ENCODE assay signal across 20 cellular contexts in genomic region chr4:8410066-8410600, GRCh38. TPM values are rescaled to one million over a fixed set of nuclear protein-coding genes. Genes with fewer than 3 reads are reported as not detected.
DNase-seq lines count a peak whose midpoint lies in the region; ATAC-seq and TF ChIP-seq lines count a peak whose summit lies in the region.
"Had no signal": no experiment of that assay in that cellular context is flagged by ENCODE, and none has a peak within 500 bp of the region (broad histone marks: within the 10 kb centered on the region; RNA-seq: fewer than 3 reads in every experiment).

No MANE protein-coding gene starts in this region.

- no peak overlapping the region for H3K4me3 ChIP-seq in BLaER1 treated with 17β-estradiol and CSF1 and Interleukin-3, amounts not matched to agents 10 nM and 100 nM
- no peak overlapping the region for H3K4me3 ChIP-seq in IMR-90 (ENCODE audit: insufficient read depth, low read depth, low read length)
- H3K4me3 ChIP-seq: body of pancreas, HAP-1, skin epidermis, uterus had no signal

- H3K4me3 Mint-ChIP-seq in endothelial cell (ENCODE audit: unreplicated experiment) = no peak overlapping the region
- H3K4me3 Mint-ChIP-seq: activated CD4-positive, alpha-beta memory T cell treated with anti-CD3 and anti-CD28 coated beads, Interleukin-2, amount 10 ng/mL, durations not matched to agents 7 days and 5 days; activated naive CD4-positive, alpha-beta T cell treated with anti-CD3 and anti-CD28 coated beads for 36 hours; activated T-helper 1 cell treated with anti-CD3 and anti-CD28 coated beads, Interleukin-12 subunit alpha, Interleukin-12 subunit beta, Interleukin-2, Interleukin-4 antibody, amounts not matched to agents 30 ng/mL and 10 ng/mL and 1 ng/mL, durations not matched to agents 14 hours and 24 hours and 36 hours; stimulated activated naive B cell treated with anti-CD40 and anti-IgM and Interleukin-4, amounts not matched to agents 10 μg/mL and 1 μg/mL and 100 μg/mL, for 72 hours; T-helper 2 cell treated with Interferon-gamma antibody and Interleukin-4, amounts not matched to agents 5 μg/mL and 100 μg/mL, for 36 hours had no signal

- H3K79me1 ChIP-seq in IMR-90 (ENCODE audit: low read depth in 1 of 2, low read length in 2 of 2) = 0 out of 4 replicates have a peak, but pooled peaks cover 0 to 4% of the 10 kb centered on the region in 2 experiments

- peaks cover 29 to 51% (median 47%) of the 10 kb centered on the region in 10 experiments for H3K4me1 ChIP-seq in BLaER1 treated with 17β-estradiol and CSF1 and Interleukin-3, amounts not matched to agents 10 nM and 100 nM
- no peaks in the 10 kb centered on the region for H3K4me1 ChIP-seq in IMR-90 (ENCODE audit: control insufficient read depth, insufficient read depth, low read length)
- H3K4me1 ChIP-seq: body of pancreas, uterus had no signal

- dilution Hi-C loops in IMR-90 (cut with HindIII; ENCODE audit: low sequenced_read_pairs, unreplicated experiment) = no loop called here

- POLR2A ChIA-PET in IMR-90 (lab: Charles Lee; ENCODE audit: unreplicated experiment) = no interaction called here

- H3K4me2 ChIP-seq in BLaER1 treated with 17β-estradiol and CSF1 and Interleukin-3, amounts not matched to agents 10 nM and 100 nM = peak overlapping the region; percentile 72 to 91 (median 77)
- H3K4me2 ChIP-seq in IMR-90 (ENCODE audit: low read depth, low read length) = no peak overlapping the region

- peaks cover 3% of the 10 kb centered on the region; the same call in 1 of the 2 replicates for H3K9me1 ChIP-seq in IMR-90 (ENCODE audit: insufficient read depth, low read length)

- H3K9me3 ChIP-seq in BLaER1 treated with 17β-estradiol and CSF1 and Interleukin-3, amounts not matched to agents 10 nM and 100 nM (replicated peaks in 1 of 11) = peaks cover 7 to 18% (median 16%) of the 10 kb centered on the region in 11 experiments; a peak in 20 of 22 replicates
- no peaks in the 10 kb centered on the region for H3K9me3 ChIP-seq in IMR-90 (ENCODE audit: control insufficient read depth, insufficient read depth, low read length)
- H3K9me3 ChIP-seq: body of pancreas, HAP-1, uterus had no signal

- no peak overlapping the region for H3K9ac ChIP-seq in BLaER1 treated with 17β-estradiol and CSF1 and Interleukin-3, amounts not matched to agents 10 nM and 100 nM
- H3K9ac ChIP-seq in IMR-90 (ENCODE audit: low read depth, low read length) = no peak overlapping the region

- peaks cover 3% of the 10 kb centered on the region for H3K4me1 Mint-ChIP-seq in endothelial cell (ENCODE audit: unreplicated experiment)

- ATAC-seq in IMR-90 (ENCODE audit: low read depth) = no peak
- no peak for ATAC-seq in GM21360 (IDR thresholded peaks at IDR 0.05; ENCODE audit: unreplicated experiment)

- in situ Hi-C loops in IMR-90 (cut with MboI; ENCODE audit: low sequenced_read_pairs) = no loop called here

- H3K36me3 Mint-ChIP-seq in endothelial cell (ENCODE audit: low read depth, unreplicated experiment) = peaks cover 54% of the 10 kb centered on the region

- peaks cover 28 to 59% (median 44%) of the 10 kb centered on the region in 11 experiments for H3K36me3 ChIP-seq in BLaER1 treated with 17β-estradiol and CSF1 and Interleukin-3, amounts not matched to agents 10 nM and 100 nM
- peaks cover 35% of the 10 kb centered on the region for H3K36me3 ChIP-seq in IMR-90 (ENCODE audit: control insufficient read depth, insufficient read depth, low read length)
- H3K36me3 ChIP-seq: HAP-1, uterus had no signal

- intact Hi-C loops in IMR-90 (cut with micrococcal nuclease) = no loop called here
- intact Hi-C loops in posterior vena cava (cut with DNase I) = no loop called here

- TF ChIP-seq CTCF in IMR-90 (conservative IDR thresholded peaks at IDR 0.05; ENCODE audit: low read depth, low read length) (no peak), endothelial cell (IDR thresholded peaks at IDR 0.05; ENCODE audit: unreplicated experiment) (no peak)

- no peak overlapping the region for H3K14ac ChIP-seq in IMR-90 (replicated peaks; ENCODE audit: low read depth, low read length)

- H3K27ac ChIP-seq in BLaER1 treated with 17β-estradiol and CSF1 and Interleukin-3, amounts not matched to agents 10 nM and 100 nM = no peak overlapping the region
- H3K27ac ChIP-seq in IMR-90 (ENCODE audit: insufficient read depth, low read length) = no peak overlapping the region
- H3K27ac ChIP-seq: body of pancreas, uterus had no signal

- no peak overlapping the region for H4K8ac ChIP-seq in IMR-90 (ENCODE audit: low read depth in 2 of 2, low read length in 2 of 2)

- no peak for TF ChIP-seq RAD21 in IMR-90 (IDR thresholded peaks at IDR 0.05; ENCODE audit: low read length)

- H3K27ac Mint-ChIP-seq in endothelial cell (ENCODE audit: unreplicated experiment) = peak overlapping the region; percentile 30
- H3K27ac Mint-ChIP-seq: stimulated activated naive B cell treated with anti-CD40 and anti-IgM and Interleukin-4, amounts not matched to agents 10 μg/mL and 1 μg/mL and 100 μg/mL, for 72 hours had no signal

- TF ChIP-seq POLR2A in IMR-90 (IDR thresholded peaks at IDR 0.05; ENCODE audit: low read depth, low read length) = no peak

- H2BK120ac ChIP-seq in IMR-90 (ENCODE audit: low read depth, low read length) = no peak overlapping the region

- no peak overlapping the region for H3K4ac ChIP-seq in IMR-90 (ENCODE audit: low read depth, low read length)

- peaks cover 0 to 56% (median 20%) of the 10 kb centered on the region in 11 experiments; a peak in 14 of 22 replicates for H4K20me1 ChIP-seq in BLaER1 treated with 17β-estradiol and CSF1 and Interleukin-3, amounts not matched to agents 10 nM and 100 nM
- H4K20me1 ChIP-seq in IMR-90 (ENCODE audit: insufficient read depth, low read length) = no peaks in the 10 kb centered on the region

- H2BK5ac ChIP-seq in IMR-90 (ENCODE audit: low read depth, low read length, poor library complexity, severe bottlenecking) = no peak overlapping the region

- DNase-seq in IMR-90 = no peak
- no peak for DNase-seq in endothelial cell (ENCODE audit: low spot score)
- DNase-seq in posterior vena cava (ENCODE audit: low spot score) = peak; percentile 72
- no peak for DNase-seq in activated naive CD4-positive, alpha-beta T cell (lab: John Stamatoyannopoulos, UW)
- no peak for DNase-seq in NCI-H2171 treated with DMSO at 0.1 percent for 48 hours (lab: John Stamatoyannopoulos, UW)
- DNase-seq in NK-92 (lab: John Stamatoyannopoulos, UW; ENCODE audit: unreplicated experiment) = no peak
- DNase-seq: activated CD4-positive, alpha-beta T cell treated with anti-CD3 and anti-CD28 coated beads for 1 hour; activated naive CD4-positive, alpha-beta T cell treated with anti-CD3 and anti-CD28 coated beads for 36 hours; NCI-H1436; NCI-H2081 treated with DMSO at 0.1 percent for 48 hours had no signal

- H4K91ac ChIP-seq in IMR-90 (ENCODE audit: insufficient read depth, low read depth, low read length) = no peak overlapping the region

- BruUV-seq in IMR-90 (replicated peaks; lab: Mats Ljungman, UMichigan) = no TSS peak

- H3K9me3 Mint-ChIP-seq in endothelial cell (ENCODE audit: unreplicated experiment) = no peaks in the 10 kb centered on the region
- H3K9me3 Mint-ChIP-seq: activated CD4-positive, alpha-beta memory T cell treated with anti-CD3 and anti-CD28 coated beads, Interleukin-2, amount 10 ng/mL, durations not matched to agents 7 days and 5 days; activated naive CD4-positive, alpha-beta T cell treated with anti-CD3 and anti-CD28 coated beads for 36 hours; activated T-helper 1 cell treated with anti-CD3 and anti-CD28 coated beads, Interleukin-12 subunit alpha, Interleukin-12 subunit beta, Interleukin-2, Interleukin-4 antibody, amounts not matched to agents 30 ng/mL and 10 ng/mL and 1 ng/mL, durations not matched to agents 14 hours and 24 hours and 36 hours; stimulated activated naive B cell treated with anti-CD40 and anti-IgM and Interleukin-4, amounts not matched to agents 10 μg/mL and 1 μg/mL and 100 μg/mL, for 72 hours; T-helper 2 cell treated with Interferon-gamma antibody and Interleukin-4, amounts not matched to agents 5 μg/mL and 100 μg/mL, for 36 hours had no signal

- H3K27me3 Mint-ChIP-seq in endothelial cell (ENCODE audit: unreplicated experiment) = peaks cover 13% of the 10 kb centered on the region
- H3K27me3 Mint-ChIP-seq: activated CD4-positive, alpha-beta memory T cell treated with anti-CD3 and anti-CD28 coated beads, Interleukin-2, amount 10 ng/mL, durations not matched to agents 7 days and 5 days; stimulated activated naive B cell treated with anti-CD40 and anti-IgM and Interleukin-4, amounts not matched to agents 10 μg/mL and 1 μg/mL and 100 μg/mL, for 72 hours had no signal

- CTCF ChIA-PET in IMR-90 (lab: Yijun Ruan, JAX) = interaction anchor here (0.9 to 2.0 kb wide), 2 partner anchors 143 to 168 kb away, joined by 3 to 6 read pairs; no protein-coding TSS in a partner anchor

- no peak overlapping the region for H2BK15ac ChIP-seq in IMR-90 (ENCODE audit: low read depth, low read length)

- H4K5ac ChIP-seq in IMR-90 (ENCODE audit: low read depth, low read length) = no peak overlapping the region

- no peak overlapping the region for H3K18ac ChIP-seq in IMR-90 (ENCODE audit: low read depth, low read length)

- no peak overlapping the region for H2AFZ ChIP-seq in IMR-90 (replicated peaks; ENCODE audit: low read length, poor library complexity)

- no peak overlapping the region for H3K23ac ChIP-seq in IMR-90 (ENCODE audit: low read depth, low read length)

- no peak overlapping the region for H2AK5ac ChIP-seq in IMR-90 (ENCODE audit: low read depth, low read length)

- WGBS in IMR-90 (ENCODE audit: extremely low coverage in 2 of 2, insufficient read length in 1 of 2), 2 experiments = 100% methylated on average over 1 of the region's 9 CpGs; no CpG with 5 or more reads in 1 of the 2 experiments

- H3K56ac ChIP-seq in IMR-90 (ENCODE audit: extremely low read depth, insufficient read depth, low read length) = no peak overlapping the region

- H2BK20ac ChIP-seq in IMR-90 (ENCODE audit: low read depth, low read length) = no peak overlapping the region

- peak overlapping the region; percentile 68 for H2AK9ac ChIP-seq in IMR-90 (replicated peaks; ENCODE audit: low read depth, low read length, poor library complexity)

- H3K27me3 ChIP-seq in BLaER1 treated with 17β-estradiol and CSF1 and Interleukin-3, amounts not matched to agents 10 nM and 100 nM = no peaks in the 10 kb centered on the region
- H3K27me3 ChIP-seq in IMR-90 (ENCODE audit: control insufficient read depth, insufficient read depth, low read length) = no peaks in the 10 kb centered on the region
- H3K27me3 ChIP-seq: body of pancreas, uterus had no signal

RNA-seq across cellular contexts. Expression of gene ACOX3, which starts 30.4 kb away (rescaled TPM):
- 24.2 and 25.8 TPM in 2 replicates for total RNA-seq in IMR-90 (2012; rRNA removed)
- polyA plus RNA-seq in IMR-90 (2012; rRNA removed) = 13.2 and 15.2 TPM in 2 replicates
- 8.9 and 9.6 TPM in 2 replicates for polyA plus RNA-seq in IMR-90 (2012; cell fraction: cytosol; rRNA removed)
- polyA plus RNA-seq in IMR-90 (2012; cell fraction: nucleus; rRNA removed; ENCODE audit: low replicate concordance) = 18.2 and 21.1 TPM in 2 replicates
- total RNA-seq in endothelial cell (ENCODE audit: unreplicated experiment) = 44.1 TPM
- total RNA-seq in posterior vena cava = 10 to 100 TPM; 29.7 to 36.8 TPM

RNA-seq across cellular contexts. Expression of gene TRMT44, which starts 30.4 kb away (rescaled TPM):
- 7.3 and 9.7 TPM in 2 replicates for total RNA-seq in IMR-90 (2012; rRNA removed)
- polyA plus RNA-seq in IMR-90 (2012; rRNA removed) = 6.3 and 8.1 TPM in 2 replicates
- 3.5 and 5.1 TPM in 2 replicates for polyA plus RNA-seq in IMR-90 (2012; cell fraction: cytosol; rRNA removed)
- polyA plus RNA-seq in IMR-90 (2012; cell fraction: nucleus; rRNA removed; ENCODE audit: low replicate concordance) = 15.8 and 24.6 TPM in 2 replicates
- total RNA-seq in endothelial cell (ENCODE audit: unreplicated experiment) = 38.5 TPM
- total RNA-seq in posterior vena cava = 10 to 100 TPM; 14.2 to 15.5 TPM
